ENCODE assay signal across 15 cellular contexts in the genomic region with DNA sequence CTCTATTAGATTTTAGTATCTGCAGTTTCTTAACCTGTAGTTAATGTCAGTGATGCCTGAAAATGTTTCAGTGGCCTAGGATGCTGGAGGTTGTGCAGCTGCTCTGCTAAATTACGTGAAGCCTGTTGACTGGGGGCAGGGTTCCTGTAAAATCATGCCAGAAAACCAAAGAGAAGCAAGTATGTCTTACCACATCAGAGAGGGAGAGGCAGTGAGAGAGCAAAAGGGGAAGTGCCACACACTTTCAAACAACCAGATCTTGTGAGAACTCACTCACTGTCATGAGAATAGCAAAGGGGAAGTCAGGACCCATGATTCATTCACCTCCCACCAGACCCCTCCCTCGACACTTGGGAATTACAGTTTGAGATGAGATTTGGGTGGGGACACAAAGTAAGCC.
"Had no signal": no experiment of that assay in that cellular context is flagged by ENCODE, and none has a peak within 500 bp of the region (broad histone marks: within the 10 kb centered on the region; RNA-seq: fewer than 3 reads in every experiment).

No MANE protein-coding gene starts in this region.

- ATAC-seq: activated naive CD8-positive, alpha-beta T cell treated with anti-CD3 and anti-CD28 coated beads, Interleukin-2, amount 50 U/mL, for 24 hours; natural killer cell; WTC11 had no signal

- DNase-seq: activated CD4-positive, alpha-beta T cell treated with anti-CD3 and anti-CD28 coated beads, Interleukin-2, amount 10 ng/mL, durations not matched to agents 7 days and 5 days; activated CD8-positive, alpha-beta memory T cell treated with anti-CD3 and anti-CD28 coated beads for 24 hours; activated naive CD4-positive, alpha-beta T cell; activated naive CD8-positive, alpha-beta T cell treated with anti-CD3 and anti-CD28 coated beads, Interleukin-2, amount 50 U/mL, for 24 hours; aorta; cortex of kidney; effector memory CD4-positive, alpha-beta T cell; foreskin melanocyte; head of caudate nucleus; mesendoderm; natural killer cell; stimulated activated CD4-positive, alpha-beta T cell treated with anti-CD3 and anti-CD28 coated beads, Interleukin-2, amount 100 ng/mL, for 48 hours; stimulated activated naive CD4-positive, alpha-beta T cell; tibial artery had no signal

- H3K27ac ChIP-seq: tibial artery had no signal

- H3K27me3 ChIP-seq: tibial artery had no signal

- H3K4me3 ChIP-seq: tibial artery had no signal
